In the genomic region with DNA sequence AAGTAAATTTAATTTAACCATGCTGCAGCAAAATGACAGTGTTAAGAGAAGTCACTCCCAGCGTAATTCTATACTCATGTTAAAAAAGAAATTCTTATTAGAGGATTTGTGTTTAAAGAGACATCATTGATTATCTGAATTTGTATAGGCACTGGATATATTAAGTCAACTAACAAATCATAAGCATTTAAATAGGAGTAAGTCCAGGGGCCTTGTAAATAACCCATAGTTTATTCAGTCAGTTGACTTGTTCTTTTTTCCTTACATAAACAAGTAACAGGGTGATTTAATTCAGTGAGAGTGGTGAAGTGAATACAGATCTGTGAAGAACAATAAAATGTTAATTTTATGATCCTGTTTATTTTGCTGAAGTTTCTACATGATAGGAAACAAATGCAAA, we compare ENCODE assay signal across 38 cellular contexts.
"Had no signal": no experiment of that assay in that cellular context is flagged by ENCODE, and none has a peak within 500 bp of the region (broad histone marks: within the 10 kb centered on the region; RNA-seq: fewer than 3 reads in every experiment).

No MANE protein-coding gene starts in this region.

- H3K9me3 Mint-ChIP-seq: activated naive CD4-positive, alpha-beta T cell treated with anti-CD3 and anti-CD28 coated beads for 36 hours; activated naive CD4-positive, alpha-beta T cell treated with anti-CD3 and anti-CD28 coated beads, Interleukin-2, amount 10 ng/mL, durations not matched to agents 7 days and 5 days; activated naive CD4-positive, alpha-beta T cell treated with anti-CD3 and anti-CD28 coated beads, Interleukin-2, amount 50 U/mL, for 24 hours; activated naive CD4-positive, alpha-beta T cell treated with anti-CD3 and anti-CD28 coated beads, Interleukin-2, amount 50 U/mL, for 72 hours; activated naive CD8-positive, alpha-beta T cell treated with anti-CD3 and anti-CD28 coated beads for 36 hours; activated naive CD8-positive, alpha-beta T cell treated with anti-CD3 and anti-CD28 coated beads, Interleukin-2, amount 10 ng/mL, durations not matched to agents 7 days and 5 days; activated naive CD8-positive, alpha-beta T cell treated with anti-CD3 and anti-CD28 coated beads, Interleukin-2, amount 50 U/mL, for 24 hours; activated T-cell treated with anti-CD3 and anti-CD28 coated beads, Interleukin-2, amount 50 U/mL, for 24 hours; activated T-cell treated with anti-CD3 and anti-CD28 coated beads, Interleukin-2, amount 50 U/mL, for 4 hours; activated T-cell treated with anti-CD3 and anti-CD28 coated beads, Interleukin-2, amount 50 U/mL, for 72 hours; activated T-helper 1 cell treated with anti-CD3 and anti-CD28 coated beads, Interleukin-12 subunit alpha, Interleukin-12 subunit beta, Interleukin-2, Interleukin-4 antibody, amounts not matched to agents 30 ng/mL and 10 ng/mL and 1 ng/mL, durations not matched to agents 14 hours and 24 hours and 36 hours; activated T-helper 17 cell treated with anti-CD3 and anti-CD28 coated beads, Interleukin-2, amount 50 U/mL, for 72 hours; activated T-helper 2 cell treated with anti-CD3 and anti-CD28 coated beads, Interferon-gamma antibody, Interleukin-2, Interleukin-4, amounts not matched to agents 10 μg/mL and 5 μg/mL and 100 μg/mL, durations not matched to agents 14 hours and 24 hours and 36 hours; brain; central memory CD8-positive, alpha-beta T cell had no signal

- H3K9me3 ChIP-seq: adrenal gland, ascending aorta, body of pancreas, breast epithelium had no signal

- DNase-seq: activated effector memory CD4-positive, alpha-beta T cell treated with anti-CD3 and anti-CD28 coated beads, Interleukin-2, amount 50 U/mL, for 16 hours; activated effector memory CD4-positive, alpha-beta T cell treated with Interleukin-2 at 50 U/mL for 16 hours; activated gamma-delta T cell; activated gamma-delta T cell treated with Interleukin-2 at 50 U/mL for 16 hours; activated naive CD4-positive, alpha-beta T cell; activated naive CD4-positive, alpha-beta T cell treated with anti-CD3 and anti-CD28 coated beads for 36 hours; activated naive CD4-positive, alpha-beta T cell treated with anti-CD3 and anti-CD28 coated beads, Interleukin-2, amount 10 ng/mL, durations not matched to agents 7 days and 5 days; activated naive CD4-positive, alpha-beta T cell treated with anti-CD3 and anti-CD28 coated beads, Interleukin-2, amount 50 U/mL, for 16 hours; activated naive CD4-positive, alpha-beta T cell treated with Interleukin-2 at 50 U/mL for 16 hours; activated naive CD8-positive, alpha-beta T cell treated with anti-CD3 and anti-CD28 coated beads for 36 hours; activated naive CD8-positive, alpha-beta T cell treated with anti-CD3 and anti-CD28 coated beads, Interleukin-2, amount 10 ng/mL, durations not matched to agents 7 days and 5 days; activated naive CD8-positive, alpha-beta T cell treated with anti-CD3 and anti-CD28 coated beads, Interleukin-2, amount 50 U/mL, for 24 hours; activated T-cell treated with anti-CD3 and anti-CD28 coated beads for 4 hours; activated T-cell treated with anti-CD3 and anti-CD28 coated beads, Interleukin-2, amount 50 U/mL, for 1 hour; activated T-cell treated with anti-CD3 and anti-CD28 coated beads, Interleukin-2, amount 50 U/mL, for 24 hours; activated T-cell treated with anti-CD3 and anti-CD28 coated beads, Interleukin-2, amount 50 U/mL, for 4 hours; activated T-cell treated with anti-CD3 and anti-CD28 coated beads, Interleukin-2, amount 50 U/mL, for 48 hours; activated T-cell treated with anti-CD3 and anti-CD28 coated beads, Interleukin-2, amount 50 U/mL, for 72 hours; adrenal gland; amniotic stem cell; amygdala; aorta; body of pancreas; brain microvascular endothelial cell; caudate nucleus; central memory CD4-positive, alpha-beta T cell; cerebellar nuclear complex had no signal

- H3K27ac ChIP-seq: adrenal gland, ascending aorta, body of pancreas, brain microvascular endothelial cell, breast epithelium, cardiac muscle cell had no signal

- H3K27ac Mint-ChIP-seq: activated naive CD4-positive, alpha-beta T cell treated with anti-CD3 and anti-CD28 coated beads for 36 hours; activated naive CD4-positive, alpha-beta T cell treated with anti-CD3 and anti-CD28 coated beads, Interleukin-2, amount 10 ng/mL, durations not matched to agents 7 days and 5 days; activated naive CD4-positive, alpha-beta T cell treated with anti-CD3 and anti-CD28 coated beads, Interleukin-2, amount 50 U/mL, for 24 hours; activated naive CD8-positive, alpha-beta T cell; activated naive CD8-positive, alpha-beta T cell treated with anti-CD3 and anti-CD28 coated beads for 36 hours; activated naive CD8-positive, alpha-beta T cell treated with anti-CD3 and anti-CD28 coated beads, Interleukin-2, amount 10 ng/mL, durations not matched to agents 7 days and 5 days; activated naive CD8-positive, alpha-beta T cell treated with anti-CD3 and anti-CD28 coated beads, Interleukin-2, amount 50 U/mL, for 24 hours; activated T-cell treated with anti-CD3 and anti-CD28 coated beads, Interleukin-2, amount 50 U/mL, for 24 hours; activated T-cell treated with anti-CD3 and anti-CD28 coated beads, Interleukin-2, amount 50 U/mL, for 72 hours; activated T-helper 1 cell treated with anti-CD3 and anti-CD28 coated beads, Interleukin-12 subunit alpha, Interleukin-12 subunit beta, Interleukin-2, Interleukin-4 antibody, amounts not matched to agents 30 ng/mL and 10 ng/mL and 1 ng/mL, durations not matched to agents 14 hours and 24 hours and 36 hours; activated T-helper 17 cell treated with anti-CD3 and anti-CD28 coated beads, Interleukin-2, amount 50 U/mL, for 72 hours; activated T-helper 2 cell treated with anti-CD3 and anti-CD28 coated beads, Interferon-gamma antibody, Interleukin-2, Interleukin-4, amounts not matched to agents 10 μg/mL and 5 μg/mL and 100 μg/mL, durations not matched to agents 14 hours and 24 hours and 36 hours had no signal

- ATAC-seq: activated naive CD4-positive, alpha-beta T cell treated with anti-CD3 and anti-CD28 coated beads, Interleukin-2, amount 50 U/mL, for 72 hours; activated naive CD8-positive, alpha-beta T cell treated with anti-CD3 and anti-CD28 coated beads, Interleukin-2, amount 50 U/mL, for 24 hours; activated T-cell treated with anti-CD3 and anti-CD28 coated beads, Interleukin-2, amount 50 U/mL, for 4 hours; activated T-cell treated with anti-CD3 and anti-CD28 coated beads, Interleukin-2, amount 50 U/mL, for 72 hours; activated T-helper 17 cell treated with anti-CD3 and anti-CD28 coated beads, Interleukin-2, amount 50 U/mL, for 72 hours; body of pancreas had no signal

- H3K4me3 ChIP-seq: adrenal gland, ascending aorta, body of pancreas, breast epithelium, cardiac muscle cell had no signal

- H3K4me1 Mint-ChIP-seq: activated naive CD4-positive, alpha-beta T cell treated with anti-CD3 and anti-CD28 coated beads, Interleukin-2, amount 10 ng/mL, durations not matched to agents 7 days and 5 days; activated naive CD4-positive, alpha-beta T cell treated with anti-CD3 and anti-CD28 coated beads, Interleukin-2, amount 50 U/mL, for 24 hours; activated naive CD8-positive, alpha-beta T cell treated with anti-CD3 and anti-CD28 coated beads, Interleukin-2, amount 50 U/mL, for 24 hours; activated T-helper 17 cell treated with anti-CD3 and anti-CD28 coated beads, Interleukin-2, amount 50 U/mL, for 72 hours; central memory CD8-positive, alpha-beta T cell had no signal

- H3K4me1 ChIP-seq: adrenal gland, ascending aorta, body of pancreas, breast epithelium had no signal

- H3K36me3 ChIP-seq: brain microvascular endothelial cell, breast epithelium, cardiac muscle cell had no signal

- H3K4me3 Mint-ChIP-seq: activated naive CD4-positive, alpha-beta T cell treated with anti-CD3 and anti-CD28 coated beads for 36 hours; activated naive CD4-positive, alpha-beta T cell treated with anti-CD3 and anti-CD28 coated beads, Interleukin-2, amount 10 ng/mL, durations not matched to agents 7 days and 5 days; activated naive CD4-positive, alpha-beta T cell treated with anti-CD3 and anti-CD28 coated beads, Interleukin-2, amount 50 U/mL, for 24 hours; activated naive CD8-positive, alpha-beta T cell; activated naive CD8-positive, alpha-beta T cell treated with anti-CD3 and anti-CD28 coated beads for 36 hours; activated naive CD8-positive, alpha-beta T cell treated with anti-CD3 and anti-CD28 coated beads, Interleukin-2, amount 10 ng/mL, durations not matched to agents 7 days and 5 days; activated naive CD8-positive, alpha-beta T cell treated with anti-CD3 and anti-CD28 coated beads, Interleukin-2, amount 50 U/mL, for 24 hours; activated T-cell treated with anti-CD3 and anti-CD28 coated beads, Interleukin-2, amount 50 U/mL, for 24 hours; activated T-cell treated with anti-CD3 and anti-CD28 coated beads, Interleukin-2, amount 50 U/mL, for 4 hours; activated T-cell treated with anti-CD3 and anti-CD28 coated beads, Interleukin-2, amount 50 U/mL, for 72 hours; activated T-helper 1 cell treated with anti-CD3 and anti-CD28 coated beads, Interleukin-12 subunit alpha, Interleukin-12 subunit beta, Interleukin-2, Interleukin-4 antibody, amounts not matched to agents 30 ng/mL and 10 ng/mL and 1 ng/mL, durations not matched to agents 14 hours and 24 hours and 36 hours; activated T-helper 17 cell treated with anti-CD3 and anti-CD28 coated beads, Interleukin-2, amount 50 U/mL, for 72 hours; brain; central memory CD8-positive, alpha-beta T cell had no signal

- H3K27me3 ChIP-seq: adrenal gland, ascending aorta, body of pancreas, brain microvascular endothelial cell, breast epithelium, cardiac muscle cell had no signal

- H3K27me3 Mint-ChIP-seq: activated naive CD4-positive, alpha-beta T cell treated with anti-CD3 and anti-CD28 coated beads, Interleukin-2, amount 10 ng/mL, durations not matched to agents 7 days and 5 days; activated naive CD4-positive, alpha-beta T cell treated with anti-CD3 and anti-CD28 coated beads, Interleukin-2, amount 50 U/mL, for 24 hours; activated naive CD8-positive, alpha-beta T cell; activated naive CD8-positive, alpha-beta T cell treated with anti-CD3 and anti-CD28 coated beads for 36 hours; activated naive CD8-positive, alpha-beta T cell treated with anti-CD3 and anti-CD28 coated beads, Interleukin-2, amount 10 ng/mL, durations not matched to agents 7 days and 5 days; activated naive CD8-positive, alpha-beta T cell treated with anti-CD3 and anti-CD28 coated beads, Interleukin-2, amount 50 U/mL, for 24 hours; activated T-cell treated with anti-CD3 and anti-CD28 coated beads, Interleukin-2, amount 50 U/mL, for 24 hours; activated T-helper 17 cell treated with anti-CD3 and anti-CD28 coated beads, Interleukin-2, amount 50 U/mL, for 72 hours; brain; central memory CD8-positive, alpha-beta T cell had no signal
